1 cellular context compared by ENCODE assay signal in the genomic region with DNA sequence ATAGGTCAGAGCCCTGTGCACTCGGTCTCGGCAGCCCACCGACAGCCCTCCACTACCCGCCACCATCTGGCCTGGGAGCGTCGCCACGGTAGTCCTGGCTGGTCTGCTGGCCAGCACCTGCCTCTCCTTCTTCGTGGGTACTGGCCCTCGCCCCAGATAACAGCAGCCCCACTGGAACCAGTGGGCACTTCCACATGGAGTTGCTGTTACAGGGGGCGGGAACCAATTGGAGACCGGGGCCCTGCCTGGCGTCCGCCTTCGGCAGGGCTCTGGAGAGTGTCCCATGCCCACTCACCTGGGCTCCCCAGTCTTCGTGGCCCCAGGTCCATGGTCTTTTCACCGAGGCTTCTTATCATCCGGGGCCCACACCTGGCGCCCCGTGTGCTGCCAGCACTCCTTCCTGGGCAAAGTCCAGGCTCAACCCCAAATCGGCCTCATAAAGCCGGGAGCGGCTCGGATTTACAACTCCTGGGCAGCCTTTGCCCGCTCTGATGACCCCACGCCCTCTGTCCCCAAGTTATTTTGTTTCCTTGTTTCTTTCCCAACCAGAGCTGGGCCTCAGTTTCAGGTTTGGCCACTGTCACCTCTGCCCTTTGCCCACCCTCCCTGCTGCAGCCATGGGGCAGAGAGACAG.
TF ChIP-seq lines count a peak whose summit lies in the region.

No MANE protein-coding gene starts in this region.

TF ChIP-seq in liver, 16 proteins besides CTCF, POLR2A, EP300 and RAD21:
- TF ChIP-seq NR2F2 (IDR thresholded peaks at IDR 0.05) = peak; percentile 57
- peak; percentile 71 for TF ChIP-seq SP1 (IDR thresholded peaks at IDR 0.05)
- TF ChIP-seq ZBTB33 (IDR thresholded peaks at IDR 0.05) = peak; percentile 73
- peak; percentile 51 for TF ChIP-seq REST (IDR thresholded peaks at IDR 0.05)
- TF ChIP-seq GABPA (IDR thresholded peaks at IDR 0.05 in 1 of 2, conservative IDR thresholded peaks at IDR 0.05 in 1 of 2) = peak in 1 of 2 donors; percentile 45
- TF ChIP-seq MAX (IDR thresholded peaks at IDR 0.05) = peak; percentile 85
- TF ChIP-seq YY1 (IDR thresholded peaks at IDR 0.05) = peak; percentile 73
- TF ChIP-seq FOXA1 (IDR thresholded peaks at IDR 0.05) = no peak
- TF ChIP-seq, protein P1, sequence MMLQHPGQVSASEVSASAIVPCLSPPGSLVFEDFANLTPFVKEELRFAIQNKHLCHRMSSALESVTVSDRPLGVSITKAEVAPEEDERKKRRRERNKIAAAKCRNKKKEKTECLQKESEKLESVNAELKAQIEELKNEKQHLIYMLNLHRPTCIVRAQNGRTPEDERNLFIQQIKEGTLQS (IDR thresholded peaks at IDR 0.05) = no peak
- TF ChIP-seq HNF4A (conservative IDR thresholded peaks at IDR 0.05) = peak; percentile 88 to 96
- peak in 1 of 2 donors; percentile 53 for TF ChIP-seq JUND (IDR thresholded peaks at IDR 0.05)
- TF ChIP-seq HNF4G (IDR thresholded peaks at IDR 0.05) = peak; percentile 57
- TF ChIP-seq TAF1 (conservative IDR thresholded peaks at IDR 0.05) = no peak
- TF ChIP-seq EGR1 (IDR thresholded peaks at IDR 0.05; ENCODE audit: low read depth in 2 of 2) = peak in 1 of 2 donors; percentile 65
- TF ChIP-seq RXRA (IDR thresholded peaks at IDR 0.05) = peak; percentile 82 to 92
- no peak for TF ChIP-seq FOXA2 (IDR thresholded peaks at IDR 0.05)
